19 cellular contexts compared by ENCODE assay signal in the genomic region with DNA sequence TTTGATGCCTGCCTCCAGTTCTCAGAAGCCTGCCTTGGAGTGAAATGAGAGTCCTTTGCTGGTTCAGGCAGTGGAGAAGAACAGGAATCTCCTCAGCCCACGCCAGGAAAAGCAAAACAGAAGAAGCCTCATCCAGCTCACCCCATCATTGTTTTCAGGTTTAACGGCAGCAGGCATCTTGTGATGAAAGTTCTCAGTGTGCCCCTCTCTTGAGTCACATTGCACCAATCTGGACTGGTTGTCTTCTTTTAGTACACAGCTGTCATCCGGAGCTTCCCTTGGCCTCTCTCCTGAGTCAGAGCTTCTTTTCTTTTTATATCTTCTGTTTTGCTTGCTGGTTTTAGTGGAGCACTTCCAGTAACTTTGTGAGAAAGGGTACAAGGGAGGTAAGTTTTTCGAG. TPM values are rescaled to one million over a fixed set of nuclear protein-coding genes. Genes with fewer than 3 reads are reported as not detected.
DNase-seq lines count a peak whose midpoint lies in the region; ATAC-seq and TF ChIP-seq lines count a peak whose summit lies in the region.
"Had no signal": no experiment of that assay in that cellular context is flagged by ENCODE, and none has a peak within 500 bp of the region (broad histone marks: within the 10 kb centered on the region; RNA-seq: fewer than 3 reads in every experiment).

No MANE protein-coding gene starts in this region.

- in situ Hi-C loops in ACHN (cut with HindIII; ENCODE audit: low pct_ligation_motif_present, low pct_unique_long_range_greater_than_20kb, low sequenced_read_pairs) = no loop called here

- no peak overlapping the region for H3K4me3 ChIP-seq in right cardiac atrium (ENCODE audit: low read length)
- H3K4me3 ChIP-seq in heart left ventricle = no peak overlapping the region
- H3K4me3 ChIP-seq in psoas muscle = peak overlapping the region; percentile 57
- H3K4me3 ChIP-seq in GM23338 = no peak overlapping the region
- H3K4me3 ChIP-seq: Peyer's patch, SJCRH30 had no signal

- H3K27ac ChIP-seq in right cardiac atrium (ENCODE audit: low read length) (peak overlapping the region; percentile 48), heart left ventricle (no peak overlapping the region), psoas muscle (peak overlapping the region; percentile 87), GM23338 (ENCODE audit: low read depth) (no peak overlapping the region)
- H3K27ac ChIP-seq: C4-2B, Peyer's patch, SJCRH30 had no signal

- H3K4me3 Mint-ChIP-seq in GM23338 = no peak overlapping the region

- H3K9me3 Mint-ChIP-seq in GM23338 = no peaks in the 10 kb centered on the region

- H3F3A ChIP-seq in GM23338 (replicated peaks; ENCODE audit: low read depth) = no peaks in the 10 kb centered on the region

- H3K4me1 ChIP-seq in right cardiac atrium (ENCODE audit: control insufficient read depth, insufficient read depth, low read length) = peaks cover 2% of the 10 kb centered on the region
- no peaks in the 10 kb centered on the region for H3K4me1 ChIP-seq in heart left ventricle
- H3K4me1 ChIP-seq in psoas muscle = peaks cover 16% of the 10 kb centered on the region
- no peaks in the 10 kb centered on the region for H3K4me1 ChIP-seq in GM23338 (ENCODE audit: insufficient read depth)
- H3K4me1 ChIP-seq: Peyer's patch, SJCRH30 had no signal

- no peaks in the 10 kb centered on the region for H3K9me3 ChIP-seq in right cardiac atrium (ENCODE audit: control insufficient read depth, low read length)
- H3K9me3 ChIP-seq in heart left ventricle = no peaks in the 10 kb centered on the region
- H3K9me3 ChIP-seq in psoas muscle = no peaks in the 10 kb centered on the region
- H3K9me3 ChIP-seq: Peyer's patch, SJCRH30 had no signal

- intact Hi-C loops in right cardiac atrium (cut with DNase I) (no loop called here), heart left ventricle (cut with DNase I) (no loop called here), psoas muscle (cut with DNase I) (no loop called here)

- no peak overlapping the region for H3K27ac Mint-ChIP-seq in GM23338

- no peaks in the 10 kb centered on the region for H4K20me1 ChIP-seq in GM23338 (replicated peaks; ENCODE audit: insufficient read depth)

- no peak for TF ChIP-seq POLR2A in heart left ventricle (IDR thresholded peaks at IDR 0.05)

- no peaks in the 10 kb centered on the region for H3K9me2 ChIP-seq in GM23338 (ENCODE audit: insufficient read depth)

- H3K4me1 Mint-ChIP-seq in GM23338 = peaks cover 12% of the 10 kb centered on the region; the same call in 2 of the 3 replicates

- H3K27me3 ChIP-seq in right cardiac atrium (ENCODE audit: control insufficient read depth, insufficient read depth) (no peaks in the 10 kb centered on the region), heart left ventricle (peaks cover 0 to 29% (median 0%) of the 10 kb centered on the region in 9 donors), psoas muscle (ENCODE audit: insufficient read depth in 3 of 3, low read length in 2 of 3) (no peaks in the 10 kb centered on the region), GM23338 (ENCODE audit: insufficient read depth) (no peaks in the 10 kb centered on the region)
- H3K27me3 ChIP-seq: Peyer's patch, SJCRH30 had no signal

- no peaks in the 10 kb centered on the region for H3K36me3 Mint-ChIP-seq in GM23338 (ENCODE audit: low read depth)

- H3K36me3 ChIP-seq in heart left ventricle = no peaks in the 10 kb centered on the region
- no peaks in the 10 kb centered on the region for H3K36me3 ChIP-seq in psoas muscle (ENCODE audit: insufficient read depth in 1 of 2, low read depth in 1 of 2)
- H3K36me3 ChIP-seq in GM23338 (ENCODE audit: insufficient read depth) = no peaks in the 10 kb centered on the region
- H3K36me3 ChIP-seq: Peyer's patch, SJCRH30 had no signal

- no peak overlapping the region for H3K4me2 ChIP-seq in GM23338

- H3K27me3 Mint-ChIP-seq in GM23338 (ENCODE audit: insufficient read depth, low read depth, poor library complexity) = no peaks in the 10 kb centered on the region

- no peak for ATAC-seq in right cardiac atrium
- no peak for ATAC-seq in heart left ventricle
- ATAC-seq in psoas muscle = peak; percentile 89 to 93 (median 90)
- ATAC-seq in GM23338 = no peak

- WGBS in right cardiac atrium = 49% methylated on average over 4 of the region's 4 CpGs
- WGBS in heart left ventricle, 4 donors = 43 to 67% (median 54%) methylated on average over 4 of the region's 4 CpGs
- 19 to 33% (median 32%) methylated on average over 4 of the region's 4 CpGs for WGBS in psoas muscle, 3 donors

- no peaks in the 10 kb centered on the region for H3K79me2 ChIP-seq in GM23338 (replicated peaks; ENCODE audit: insufficient read depth)

- no peak for DNase-seq in right cardiac atrium
- DNase-seq in heart left ventricle = no peak
- peak; percentile 34 for DNase-seq in inferior parietal cortex (ENCODE audit: extremely low spot score)
- DNase-seq in psoas muscle = peak in 1 of 2 donors; percentile 37
- DNase-seq in GM23338 (ENCODE audit: low spot score) = no peak
- DNase-seq in stimulated activated CD8-positive, alpha-beta memory T cell treated with anti-CD3 and anti-CD28 coated beads, Interleukin-4, amount 100 ng/mL, for 48 hours = no peak
- DNase-seq in ACHN = no peak
- DNase-seq in NCI-H1417 treated with DMSO at 0.1 percent for 48 hours (lab: John Stamatoyannopoulos, UW) = no peak
- DNase-seq: 8988T, AML-193, NCI-H1105, NCI-H2029 treated with DMSO at 0.1 percent for 48 hours, NCI-H226, NCI-H510A treated with DMSO at 0.1 percent for 48 hours, NCI-H748 treated with DMSO at 0.1 percent for 48 hours, Peyer's patch, SJCRH30 had no signal

- no peak overlapping the region for H2AFZ ChIP-seq in GM23338

- TF ChIP-seq CTCF in heart left ventricle (IDR thresholded peaks at IDR 0.05) = no peak
- no peak for TF ChIP-seq CTCF in psoas muscle (IDR thresholded peaks at IDR 0.05)
- TF ChIP-seq CTCF in GM23338 (conservative IDR thresholded peaks at IDR 0.05; ENCODE audit: low read depth in 2 of 2) = no peak

TF ChIP-seq in GM23338, 12 proteins besides CTCF, POLR2A, EP300 and RAD21 (continues in another document):
- TF ChIP-seq ZNF331 (CRISPR knock-in tag; IDR thresholded peaks at IDR 0.05; ENCODE audit: low read depth) = no peak
- no peak for TF ChIP-seq JUNB (IDR thresholded peaks at IDR 0.05; ENCODE audit: unreplicated experiment)
- TF ChIP-seq POLR2AphosphoS5 (IDR thresholded peaks at IDR 0.05; ENCODE audit: low read depth) = no peak
- no peak for TF ChIP-seq NANOG (IDR thresholded peaks at IDR 0.05; ENCODE audit: borderline replicate concordance)
- TF ChIP-seq ZNF114 (CRISPR knock-in tag; IDR thresholded peaks at IDR 0.05) = no peak
- no peak for TF ChIP-seq EZH2phosphoT487 (IDR thresholded peaks at IDR 0.05; ENCODE audit: unreplicated experiment)

RNA-seq across cellular contexts. Expression of a gene that starts 50.9 kb away (rescaled TPM):
- total RNA-seq in right cardiac atrium (100 to 1,000 TPM; 113 to 155 (median 125) TPM), heart left ventricle (10 to 100 TPM in 8 of 9 donors, 1 to 10 TPM in 1; 9.1 to 48.5 (median 17.5) TPM), psoas muscle (100 to 1,000 TPM; 136 to 234 (median 171) TPM)
- polyA plus RNA-seq in right cardiac atrium (196 TPM), heart left ventricle (10 to 100 TPM; 20.2 to 32.7 TPM), psoas muscle (10 to 100 TPM; 65.2 to 86.8 (median 68.0) TPM), GM23338 (2016; fragmentation: Nextera tagmentation; extraction: Ambion mirVana) (10.4 and 11.5 TPM in 2 replicates)
- 5.9 and 7.2 TPM in 2 replicates for total RNA-seq in GM23338 (2014; rRNA removed; shearing (Covaris generic))
- polyA plus RNA-seq: AG04450 had no signal

Comparison
In these comparisons a context has a peak if more than half of its experiments do, and no peak if none do; other contexts are left out.
1. H3K27ac ChIP-seq: peak in right cardiac atrium (single experiment) and psoas muscle (single experiment); none in heart left ventricle (0 of 12) and GM23338 (single experiment).
2. ATAC-seq: peak in psoas muscle (4 of 4); none in right cardiac atrium (0 of 2), heart left ventricle (0 of 4) and GM23338 (single experiment).